ENCODE assay signal across 23 cellular contexts in genomic region chr6:154159126-154159525, GRCh38.
"Had no signal": no experiment of that assay in that cellular context is flagged by ENCODE, and none has a peak within 500 bp of the region (broad histone marks: within the 10 kb centered on the region; RNA-seq: fewer than 3 reads in every experiment).

No MANE protein-coding gene starts in this region.

- H3K27me3 Mint-ChIP-seq: activated T-cell treated with anti-CD3 and anti-CD28 coated beads, Interleukin-2, amount 50 U/mL, for 24 hours; activated T-helper 17 cell treated with anti-CD3 and anti-CD28 coated beads, Interleukin-2, amount 50 U/mL, for 72 hours; stimulated activated naive CD8-positive, alpha-beta T cell treated with anti-CD3 and anti-CD28 coated beads, Interleukin-15, amount 100 ng/mL, for 72 hours had no signal

- ATAC-seq: activated T-helper 17 cell treated with anti-CD3 and anti-CD28 coated beads, Interleukin-2, amount 50 U/mL, for 72 hours; foreskin keratinocyte; left ventricle myocardium superior; sciatic nerve; stimulated activated effector memory CD8-positive, alpha-beta T cell treated with anti-CD3 and anti-CD28 coated beads, Interleukin-12 subunit alpha, Interleukin-12 subunit beta, amount 100 ng/mL, for 72 hours; stimulated activated naive CD8-positive, alpha-beta T cell treated with anti-CD3 and anti-CD28 coated beads, Interleukin-15, amount 100 ng/mL, for 72 hours had no signal

- H3K4me3 Mint-ChIP-seq: activated T-cell treated with anti-CD3 and anti-CD28 coated beads, Interleukin-2, amount 50 U/mL, for 24 hours; activated T-helper 17 cell treated with anti-CD3 and anti-CD28 coated beads, Interleukin-2, amount 50 U/mL, for 72 hours; mesothelial cell of epicardium; nephron progenitor cell; stimulated activated effector memory CD8-positive, alpha-beta T cell treated with anti-CD3 and anti-CD28 coated beads, Interleukin-12 subunit alpha, Interleukin-12 subunit beta, amount 100 ng/mL, for 72 hours; stimulated activated naive CD8-positive, alpha-beta T cell treated with anti-CD3 and anti-CD28 coated beads, Interleukin-15, amount 100 ng/mL, for 72 hours had no signal

- H3K36me3 Mint-ChIP-seq: mesothelial cell of epicardium had no signal

- FAIRE-seq: endometrium, urothelium cell line had no signal

- H3K9me3 Mint-ChIP-seq: activated T-cell treated with anti-CD3 and anti-CD28 coated beads, Interleukin-2, amount 50 U/mL, for 24 hours; activated T-helper 17 cell treated with anti-CD3 and anti-CD28 coated beads, Interleukin-2, amount 50 U/mL, for 72 hours; mesothelial cell of epicardium; stimulated activated effector memory CD8-positive, alpha-beta T cell treated with anti-CD3 and anti-CD28 coated beads, Interleukin-12 subunit alpha, Interleukin-12 subunit beta, amount 100 ng/mL, for 72 hours; stimulated activated naive CD8-positive, alpha-beta T cell treated with anti-CD3 and anti-CD28 coated beads, Interleukin-15, amount 100 ng/mL, for 72 hours had no signal

- DNase-seq: activated CD4-positive, alpha-beta T cell treated with anti-CD3 and anti-CD28 coated beads for 1 hour; activated CD4-positive, alpha-beta T cell treated with anti-CD3 and anti-CD28 coated beads, Interleukin-2, amount 50 U/mL, for 1 hour; activated CD8-positive, alpha-beta memory T cell treated with anti-CD3 and anti-CD28 coated beads for 24 hours; activated CD8-positive, alpha-beta memory T cell treated with anti-CD3 and anti-CD28 coated beads, Interleukin-2, amount 50 U/mL, for 4 hours; activated T-cell treated with anti-CD3 and anti-CD28 coated beads, Interleukin-2, amount 50 U/mL, for 24 hours; cortex of kidney; erythroblast; foreskin keratinocyte; left ventricle myocardium superior; mammary epithelial cell; nephron progenitor cell; nucleus accumbens; small intestine; stimulated activated CD4-positive, alpha-beta T cell treated with anti-CD3 and anti-CD28 coated beads, Interleukin-2, amount 100 ng/mL, for 24 hours; stimulated activated naive CD8-positive, alpha-beta T cell treated with anti-CD3 and anti-CD28 coated beads, Interleukin-15, amount 100 ng/mL, for 72 hours; T-helper 1 cell; T-helper 9 cell had no signal

- H3K27ac Mint-ChIP-seq: activated T-cell treated with anti-CD3 and anti-CD28 coated beads, Interleukin-2, amount 50 U/mL, for 24 hours; activated T-helper 17 cell treated with anti-CD3 and anti-CD28 coated beads, Interleukin-2, amount 50 U/mL, for 72 hours; mesothelial cell of epicardium; stimulated activated effector memory CD8-positive, alpha-beta T cell treated with anti-CD3 and anti-CD28 coated beads, Interleukin-12 subunit alpha, Interleukin-12 subunit beta, amount 100 ng/mL, for 72 hours; stimulated activated naive CD8-positive, alpha-beta T cell treated with anti-CD3 and anti-CD28 coated beads, Interleukin-15, amount 100 ng/mL, for 72 hours had no signal
